Comparison of ENCODE assay signal across 23 cellular contexts in the genomic region with DNA sequence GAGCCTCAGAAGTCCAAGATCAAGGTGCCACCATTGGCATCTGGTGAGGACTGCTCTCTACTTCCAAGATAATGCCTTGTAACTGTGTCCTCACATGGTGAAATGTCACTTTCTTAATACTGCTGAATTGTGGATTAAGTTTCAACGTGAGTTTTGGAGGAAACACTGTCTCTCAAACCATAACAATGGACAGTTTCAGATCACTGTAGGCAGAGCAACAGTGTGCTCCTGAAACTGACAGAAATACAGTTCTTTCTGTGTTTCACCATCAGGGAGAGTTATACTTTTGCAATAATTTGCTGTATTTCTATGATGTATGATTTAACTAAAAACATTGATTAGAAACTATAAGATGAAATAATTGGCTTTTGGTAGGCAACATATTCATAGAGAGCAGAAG.
"Had no signal": no experiment of that assay in that cellular context is flagged by ENCODE, and none has a peak within 500 bp of the region (broad histone marks: within the 10 kb centered on the region; RNA-seq: fewer than 3 reads in every experiment).

No MANE protein-coding gene starts in this region.

- H3K36me3 ChIP-seq: esophagus muscularis mucosa, gastroesophageal sphincter, heart left ventricle, left lung, lower lobe of right lung had no signal

- H3K79me2 ChIP-seq: hepatocyte had no signal

- H2AFZ ChIP-seq: hepatocyte had no signal

- H3K27me3 ChIP-seq: dorsolateral prefrontal cortex, esophagus muscularis mucosa, foreskin keratinocyte, gastroesophageal sphincter, heart left ventricle, hepatocyte, left lung had no signal

- H3K4me2 ChIP-seq: hepatocyte had no signal

- H3K9me3 ChIP-seq: esophagus muscularis mucosa, gastroesophageal sphincter, lower lobe of right lung, mucosa of descending colon had no signal

- DNase-seq: dermis blood vessel endothelial cell; dorsolateral prefrontal cortex; effector CD4-positive, alpha-beta T cell; effector memory CD4-positive, alpha-beta T cell; foreskin keratinocyte; heart left ventricle; hypothalamus; immature natural killer cell; islet precursor cell; kidney; kidney glomerular epithelial cell; left colon; left lung; left ventricle myocardium superior; lower lobe of right lung; mesenchymal stem cell; mucosa of descending colon; naive B cell; naive thymus-derived CD8-positive, alpha-beta T cell had no signal

- ATAC-seq: foreskin keratinocyte; gastroesophageal sphincter; heart left ventricle; left colon; left lung; left ventricle myocardium superior; lower lobe of right lung; mucosa of descending colon; naive thymus-derived CD8-positive, alpha-beta T cell had no signal

- H3K4me3 ChIP-seq: coronary artery, dorsolateral prefrontal cortex, esophagus muscularis mucosa, gastroesophageal sphincter, heart left ventricle, hepatocyte, left lung, lower lobe of right lung, mucosa of descending colon had no signal

- H3K4me1 ChIP-seq: esophagus muscularis mucosa, foreskin keratinocyte, gastroesophageal sphincter, heart left ventricle, left lung, lower lobe of right lung had no signal

- H3K27ac ChIP-seq: coronary artery, dorsolateral prefrontal cortex, esophagus muscularis mucosa, foreskin keratinocyte, gastroesophageal sphincter, heart left ventricle, hepatocyte, left lung, lower lobe of right lung had no signal
